In the genomic region with DNA sequence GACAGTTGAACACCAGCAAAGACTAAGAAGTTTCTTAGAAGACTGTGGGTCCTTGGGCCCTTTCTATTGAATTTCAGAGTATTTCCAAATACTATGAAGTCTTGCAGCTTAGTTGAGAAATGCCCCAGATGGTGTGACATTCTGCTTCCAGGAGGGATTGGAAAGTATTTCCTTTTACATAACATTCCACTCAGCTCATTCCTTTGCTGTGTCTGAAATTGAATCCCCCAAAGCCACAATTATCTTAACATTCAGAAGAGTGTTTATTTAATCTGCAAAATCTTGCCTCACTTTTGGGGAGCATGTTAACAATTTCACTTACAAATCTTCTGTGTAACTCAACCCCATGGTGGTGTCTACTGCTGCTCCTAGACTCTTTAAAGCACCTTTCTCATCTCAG, we compare ENCODE assay signal across 27 cellular contexts.
A peak's percentile ranks its signal among the peaks of the same experiment; 100 is the strongest.
DNase-seq lines count a peak whose midpoint lies in the region; ATAC-seq and TF ChIP-seq lines count a peak whose summit lies in the region.
"Had no signal": no experiment of that assay in that cellular context is flagged by ENCODE, and none has a peak within 500 bp of the region (broad histone marks: within the 10 kb centered on the region; RNA-seq: fewer than 3 reads in every experiment).

No MANE protein-coding gene starts in this region.

- H2BK15ac ChIP-seq in IMR-90 (ENCODE audit: low read depth, low read length): no peak overlapping the region

- ATAC-seq in IMR-90 (ENCODE audit: low read depth) (peak; percentile 48), body of pancreas (peak; percentile 24), left ventricle myocardium superior (peak; percentile 70), sciatic nerve (peak; percentile 62)
- ATAC-seq: GM12878; Panc1; stimulated activated naive CD8-positive, alpha-beta T cell treated with anti-CD3 and anti-CD28 coated beads, Interleukin-15, amount 100 ng/mL, for 72 hours had no signal

- H2AK5ac ChIP-seq in IMR-90 (ENCODE audit: low read depth, low read length): no peak overlapping the region

- no peak overlapping the region for H4K8ac ChIP-seq in IMR-90 (ENCODE audit: low read depth in 2 of 2, low read length in 2 of 2)

- peak overlapping the region; percentile 100; the same call in 1 of the 2 replicates for H3K27ac ChIP-seq in IMR-90 (ENCODE audit: insufficient read depth, low read length)
- no peak overlapping the region for H3K27ac ChIP-seq in body of pancreas
- H3K27ac ChIP-seq: BLaER1, cardiac muscle cell, epithelial cell of prostate, heart right ventricle, uterus had no signal

- dilution Hi-C loops in IMR-90 (cut with HindIII; ENCODE audit: low sequenced_read_pairs, unreplicated experiment): no loop called here

- no peak overlapping the region for H2BK5ac ChIP-seq in IMR-90 (ENCODE audit: low read depth, low read length, poor library complexity, severe bottlenecking)

- no peaks in the 10 kb centered on the region for H3K36me3 ChIP-seq in IMR-90 (ENCODE audit: control insufficient read depth, insufficient read depth, low read length)
- H3K36me3 ChIP-seq in body of pancreas (replicated peaks in 1 of 2; ENCODE audit: insufficient read depth in 1 of 2, low read depth in 2 of 2): no peaks in the 10 kb centered on the region
- H3K36me3 ChIP-seq: BLaER1, cardiac muscle cell, heart right ventricle, uterus had no signal

- H3K56ac ChIP-seq in IMR-90 (ENCODE audit: extremely low read depth, insufficient read depth, low read length): no peak overlapping the region

- H3K23ac ChIP-seq in IMR-90 (ENCODE audit: low read depth, low read length): no peak overlapping the region

- in situ Hi-C loops in IMR-90 (cut with MboI; ENCODE audit: low sequenced_read_pairs): no loop called here

- H3K4ac ChIP-seq in IMR-90 (ENCODE audit: low read depth, low read length): no peak overlapping the region

- TF ChIP-seq POLR2A in IMR-90 (IDR thresholded peaks at IDR 0.05; ENCODE audit: low read depth, low read length) (no peak), body of pancreas (IDR thresholded peaks at IDR 0.05) (no peak)

- no peak overlapping the region for H2BK120ac ChIP-seq in IMR-90 (ENCODE audit: low read depth, low read length)

- no peak for TF ChIP-seq RAD21 in IMR-90 (IDR thresholded peaks at IDR 0.05; ENCODE audit: low read length)

- CTCF ChIA-PET in IMR-90 (lab: Yijun Ruan, JAX): no interaction called here

- no peaks in the 10 kb centered on the region for H4K20me1 ChIP-seq in IMR-90 (ENCODE audit: insufficient read depth, low read length)
- H4K20me1 ChIP-seq: BLaER1 had no signal

- H3K27me3 ChIP-seq in IMR-90 (ENCODE audit: control insufficient read depth, insufficient read depth, low read length) (no peaks in the 10 kb centered on the region), body of pancreas (no peaks in the 10 kb centered on the region)
- H3K27me3 ChIP-seq: BLaER1, cardiac muscle cell, heart right ventricle, uterus had no signal

- no peak overlapping the region for H3K9ac ChIP-seq in IMR-90 (ENCODE audit: low read depth, low read length)
- H3K9ac ChIP-seq: BLaER1 had no signal

- no peak for TF ChIP-seq CTCF in IMR-90 (conservative IDR thresholded peaks at IDR 0.05; ENCODE audit: low read depth, low read length)
- no peak for TF ChIP-seq CTCF in body of pancreas (IDR thresholded peaks at IDR 0.05)

- no peak overlapping the region for H3K4me2 ChIP-seq in IMR-90 (ENCODE audit: low read depth, low read length)
- H3K4me2 ChIP-seq: BLaER1 had no signal

- no peak overlapping the region for H2AK9ac ChIP-seq in IMR-90 (replicated peaks; ENCODE audit: low read depth, low read length, poor library complexity)

- H4K5ac ChIP-seq in IMR-90 (ENCODE audit: low read depth, low read length): no peak overlapping the region

- H3K4me1 ChIP-seq in IMR-90 (ENCODE audit: control insufficient read depth, insufficient read depth, low read length) (peaks cover 2% of the 10 kb centered on the region; the same call in 1 of the 2 replicates), body of pancreas (no peaks in the 10 kb centered on the region)
- H3K4me1 ChIP-seq: BLaER1, heart right ventricle, uterus had no signal

- H4K91ac ChIP-seq in IMR-90 (ENCODE audit: insufficient read depth, low read depth, low read length): no peak overlapping the region

- no peak overlapping the region for H2AFZ ChIP-seq in IMR-90 (replicated peaks; ENCODE audit: low read length, poor library complexity)

- no peaks in the 10 kb centered on the region for H3K9me1 ChIP-seq in IMR-90 (ENCODE audit: insufficient read depth, low read length)

- DNase-seq in IMR-90 (peak; percentile 21), body of pancreas (no peak), left ventricle myocardium superior (no peak), sciatic nerve (ENCODE audit: low spot score) (no peak), DMS79 (lab: John Stamatoyannopoulos, UW) (no peak), NCI-H1048 (lab: John Stamatoyannopoulos, UW) (no peak), NCI-H2029 (lab: John Stamatoyannopoulos, UW) (no peak)
- DNase-seq: ACHN; activated CD4-positive, alpha-beta T cell treated with anti-CD3 and anti-CD28 coated beads for 48 hours; cortex of kidney; DMS153; effector memory CD4-positive, alpha-beta T cell; foreskin melanocyte; HCEC 1CT; heart right ventricle; NCI-H1436 treated with DMSO at 0.1 percent for 48 hours; NCI-H2107; NCI-H748 treated with DMSO at 0.1 percent for 48 hours; stimulated activated CD4-positive, alpha-beta T cell treated with anti-CD3 and anti-CD28 coated beads, Interleukin-12 subunit alpha, Interleukin-12 subunit beta, amount 100 ng/mL, for 4 hours; stimulated activated CD4-positive, alpha-beta T cell treated with anti-CD3 and anti-CD28 coated beads, Interleukin-2, amount 100 ng/mL, for 48 hours; stimulated activated naive CD8-positive, alpha-beta T cell treated with anti-CD3 and anti-CD28 coated beads, Interleukin-15, amount 100 ng/mL, for 72 hours; uterus had no signal

- POLR2A ChIA-PET in IMR-90 (lab: Charles Lee; ENCODE audit: unreplicated experiment): no interaction called here

- no peak overlapping the region for H3K14ac ChIP-seq in IMR-90 (replicated peaks; ENCODE audit: low read depth, low read length)

- no peak overlapping the region for H2BK20ac ChIP-seq in IMR-90 (ENCODE audit: low read depth, low read length)

- no peaks in the 10 kb centered on the region for H3K79me1 ChIP-seq in IMR-90 (ENCODE audit: low read depth in 1 of 2, low read length in 2 of 2)

- peaks cover 23% of the 10 kb centered on the region for H3K9me3 ChIP-seq in IMR-90 (ENCODE audit: control insufficient read depth, insufficient read depth, low read length)
- H3K9me3 ChIP-seq in body of pancreas: no peaks in the 10 kb centered on the region
- H3K9me3 ChIP-seq: uterus had no signal

- intact Hi-C loops in IMR-90 (cut with micrococcal nuclease) (no loop called here), body of pancreas (cut with DNase I) (no loop called here), left ventricle myocardium superior (cut with micrococcal nuclease) (no loop called here), sciatic nerve (cut with DNase I) (no loop called here)

- H3K18ac ChIP-seq in IMR-90 (ENCODE audit: low read depth, low read length): no peak overlapping the region

- no TSS peak for BruUV-seq in IMR-90 (replicated peaks; lab: Mats Ljungman, UMichigan)

- H3K4me3 ChIP-seq in IMR-90 (ENCODE audit: insufficient read depth, low read depth, low read length) (no peak overlapping the region), body of pancreas (no peak overlapping the region)
- H3K4me3 ChIP-seq: BLaER1, cardiac muscle cell, GM12878, heart right ventricle, uterus had no signal

TF ChIP-seq in IMR-90, 13 proteins besides CTCF, POLR2A, EP300 and RAD21:
- TF ChIP-seq SMC3 (IDR thresholded peaks at IDR 0.05; ENCODE audit: low read depth, low read length) (no peak), FOS (IDR thresholded peaks at IDR 0.05; ENCODE audit: low read depth, low read length) (no peak), CHD1 (IDR thresholded peaks at IDR 0.05; ENCODE audit: low read depth, low read length) (no peak), RFX5 (IDR thresholded peaks at IDR 0.05; ENCODE audit: low read depth, low read length) (no peak), BHLHE40 (IDR thresholded peaks at IDR 0.05; ENCODE audit: low read depth, low read length) (no peak; the same call in 1 of the 2 replicates), MXI1 (IDR thresholded peaks at IDR 0.05; ENCODE audit: borderline replicate concordance, low read depth, low read length) (no peak), RCOR1 (IDR thresholded peaks at IDR 0.05; ENCODE audit: insufficient replicate concordance, low read length) (no peak), NFE2L2 (IDR thresholded peaks at IDR 0.05; ENCODE audit: low read depth, low read length) (no peak), MAFK (IDR thresholded peaks at IDR 0.05; ENCODE audit: low read depth, low read length) (no peak), CEBPB (IDR thresholded peaks at IDR 0.05; ENCODE audit: low read depth, low read length) (no peak), MAZ (IDR thresholded peaks at IDR 0.05; ENCODE audit: borderline replicate concordance, low read depth, low read length) (no peak)
- TF ChIP-seq, protein P1, sequence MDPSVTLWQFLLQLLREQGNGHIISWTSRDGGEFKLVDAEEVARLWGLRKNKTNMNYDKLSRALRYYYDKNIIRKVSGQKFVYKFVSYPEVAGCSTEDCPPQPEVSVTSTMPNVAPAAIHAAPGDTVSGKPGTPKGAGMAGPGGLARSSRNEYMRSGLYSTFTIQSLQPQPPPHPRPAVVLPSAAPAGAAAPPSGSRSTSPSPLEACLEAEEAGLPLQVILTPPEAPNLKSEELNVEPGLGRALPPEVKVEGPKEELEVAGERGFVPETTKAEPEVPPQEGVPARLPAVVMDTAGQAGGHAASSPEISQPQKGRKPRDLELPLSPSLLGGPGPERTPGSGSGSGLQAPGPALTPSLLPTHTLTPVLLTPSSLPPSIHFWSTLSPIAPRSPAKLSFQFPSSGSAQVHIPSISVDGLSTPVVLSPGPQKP (IDR thresholded peaks at IDR 0.05; ENCODE audit: borderline replicate concordance, low read depth, low read length): no peak
- TF ChIP-seq, protein P2, sequence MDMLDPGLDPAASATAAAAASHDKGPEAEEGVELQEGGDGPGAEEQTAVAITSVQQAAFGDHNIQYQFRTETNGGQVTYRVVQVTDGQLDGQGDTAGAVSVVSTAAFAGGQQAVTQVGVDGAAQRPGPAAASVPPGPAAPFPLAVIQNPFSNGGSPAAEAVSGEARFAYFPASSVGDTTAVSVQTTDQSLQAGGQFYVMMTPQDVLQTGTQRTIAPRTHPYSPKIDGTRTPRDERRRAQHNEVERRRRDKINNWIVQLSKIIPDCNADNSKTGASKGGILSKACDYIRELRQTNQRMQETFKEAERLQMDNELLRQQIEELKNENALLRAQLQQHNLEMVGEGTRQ (IDR thresholded peaks at IDR 0.05; ENCODE audit: low read depth, low read length): no peak
